ENCODE assay signal across 10 cellular contexts in genomic region chr2:152558174-152559091, GRCh38.
DNase-seq lines count a peak whose midpoint lies in the region; ATAC-seq and TF ChIP-seq lines count a peak whose summit lies in the region.
"Had no signal": no experiment of that assay in that cellular context is flagged by ENCODE, and none has a peak within 500 bp of the region (broad histone marks: within the 10 kb centered on the region; RNA-seq: fewer than 3 reads in every experiment).

No MANE protein-coding gene starts in this region.

- no peaks in the 10 kb centered on the region for H3K4me1 Mint-ChIP-seq in CD8-positive, alpha-beta memory T cell

- intact Hi-C loops in dorsolateral prefrontal cortex (cut with DNase I): loop anchor here in 1 of 2 donors (5.0 to 10.0 kb wide), 3 partner anchors 66 to 224 kb away; partner anchors contain the start of gene FMNL2
- intact Hi-C loops in sciatic nerve (cut with DNase I): no loop called here
- intact Hi-C loops in esophagus squamous epithelium (cut with DNase I): no loop called here

- H3K4me1 ChIP-seq in esophagus squamous epithelium: no peaks in the 10 kb centered on the region
- H3K4me1 ChIP-seq in tibial nerve: peaks cover 0 to 62% (median 23%) of the 10 kb centered on the region in 4 donors
- no peaks in the 10 kb centered on the region for H3K4me1 ChIP-seq in CD8-positive, alpha-beta memory T cell (ENCODE audit: insufficient read depth, low read length)
- H3K4me1 ChIP-seq: sigmoid colon had no signal

- DNase-seq in NCI-H1694 (lab: John Stamatoyannopoulos, UW) (peak; percentile 65), dorsolateral prefrontal cortex (no peak), sciatic nerve (ENCODE audit: low spot score) (no peak), esophagus squamous epithelium (lab: John Stamatoyannopoulos, UW) (no peak), tibial nerve (ENCODE audit: low spot score in 2 of 2) (no peak), NCI-H1417 (lab: John Stamatoyannopoulos, UW) (no peak)
- DNase-seq in CD8-positive, alpha-beta memory T cell: no peak
- DNase-seq: sigmoid colon had no signal

- H3K4me3 ChIP-seq in dorsolateral prefrontal cortex (peak overlapping the region in 9 of 59 donors; percentile 3 to 21 (median 12)), esophagus squamous epithelium (no peak overlapping the region), tibial nerve (no peak overlapping the region)
- H3K4me3 ChIP-seq in CD8-positive, alpha-beta memory T cell (ENCODE audit: low read length): no peak overlapping the region
- H3K4me3 ChIP-seq: cardiac muscle cell, sigmoid colon had no signal

- H3K9me3 ChIP-seq in esophagus squamous epithelium: no peaks in the 10 kb centered on the region
- no peaks in the 10 kb centered on the region for H3K9me3 ChIP-seq in tibial nerve
- H3K9me3 ChIP-seq in CD8-positive, alpha-beta memory T cell (ENCODE audit: low read length): no peaks in the 10 kb centered on the region
- H3K9me3 ChIP-seq: sigmoid colon had no signal

- no peak overlapping the region for H3K27ac Mint-ChIP-seq in CD8-positive, alpha-beta memory T cell

- H3K27me3 ChIP-seq in dorsolateral prefrontal cortex (no peaks in the 10 kb centered on the region), esophagus squamous epithelium (peaks cover 0 to 6% (median 0%) of the 10 kb centered on the region in 4 donors), tibial nerve (no peaks in the 10 kb centered on the region)
- no peaks in the 10 kb centered on the region for H3K27me3 ChIP-seq in CD8-positive, alpha-beta memory T cell (ENCODE audit: insufficient read depth, low read length, poor library complexity, severe bottlenecking)
- H3K27me3 ChIP-seq: cardiac muscle cell, sigmoid colon had no signal

- CTCF ChIA-PET in CD8-positive, alpha-beta memory T cell (lab: Charles Lee): no interaction called here

- peak overlapping the region in 58 of 59 donors; percentile 17 to 96 (median 81) for H3K27ac ChIP-seq in dorsolateral prefrontal cortex
- H3K27ac ChIP-seq in esophagus squamous epithelium: no peak overlapping the region
- peak overlapping the region in 2 of 4 donors; percentile 13 to 68 for H3K27ac ChIP-seq in tibial nerve
- no peak overlapping the region for H3K27ac ChIP-seq in CD8-positive, alpha-beta memory T cell (ENCODE audit: low read depth, low read length)
- H3K27ac ChIP-seq: cardiac muscle cell, sigmoid colon had no signal

- no peak for TF ChIP-seq EP300 in tibial nerve (IDR thresholded peaks at IDR 0.05)

- H3K9me3 Mint-ChIP-seq in CD8-positive, alpha-beta memory T cell: no peaks in the 10 kb centered on the region

- H3K36me3 Mint-ChIP-seq in CD8-positive, alpha-beta memory T cell: no peaks in the 10 kb centered on the region

- peaks cover 4 to 5% of the 10 kb centered on the region in 2 donors for H3K27me3 Mint-ChIP-seq in CD8-positive, alpha-beta memory T cell

- POLR2A ChIA-PET in CD8-positive, alpha-beta memory T cell (lab: Charles Lee): no interaction called here

- TF ChIP-seq CTCF in dorsolateral prefrontal cortex (IDR thresholded peaks at IDR 0.05 in 54 of 56, conservative IDR thresholded peaks at IDR 0.05 in 2 of 56; ENCODE audit: low read depth in 1 of 56, partially characterized antibody in 56 of 56): peak in 1 of 56 donors; percentile 28
- no peak for TF ChIP-seq CTCF in esophagus squamous epithelium (IDR thresholded peaks at IDR 0.05)
- TF ChIP-seq CTCF in tibial nerve (IDR thresholded peaks at IDR 0.05): no peak

- H3K4me3 Mint-ChIP-seq in CD8-positive, alpha-beta memory T cell: no peak overlapping the region

- H3K36me3 ChIP-seq in esophagus squamous epithelium (peaks cover 0 to 12% (median 0%) of the 10 kb centered on the region in 3 donors), tibial nerve (no peaks in the 10 kb centered on the region)
- H3K36me3 ChIP-seq in CD8-positive, alpha-beta memory T cell (ENCODE audit: insufficient read depth, low read length): no peaks in the 10 kb centered on the region
- H3K36me3 ChIP-seq: cardiac muscle cell had no signal

- ATAC-seq in GM19397 (IDR thresholded peaks at IDR 0.05; ENCODE audit: unreplicated experiment): peak; percentile 60
- ATAC-seq in sciatic nerve: peak; percentile 86

- TF ChIP-seq POLR2A in esophagus squamous epithelium (IDR thresholded peaks at IDR 0.05): no peak
- TF ChIP-seq POLR2A in tibial nerve (IDR thresholded peaks at IDR 0.05): no peak

- 79% methylated on average over 7 of the region's 7 CpGs for WGBS in esophagus squamous epithelium, 2 donors
- 42 to 46% methylated on average over 7 of the region's 7 CpGs for WGBS in tibial nerve, 2 donors

Comparison
In these comparisons a context has a peak if more than half of its experiments do, and no peak if none do; other contexts are left out.
1. H3K27ac ChIP-seq: peak in dorsolateral prefrontal cortex (58 of 59); none in esophagus squamous epithelium (0 of 4) and CD8-positive, alpha-beta memory T cell (single experiment).